In the genomic region with DNA sequence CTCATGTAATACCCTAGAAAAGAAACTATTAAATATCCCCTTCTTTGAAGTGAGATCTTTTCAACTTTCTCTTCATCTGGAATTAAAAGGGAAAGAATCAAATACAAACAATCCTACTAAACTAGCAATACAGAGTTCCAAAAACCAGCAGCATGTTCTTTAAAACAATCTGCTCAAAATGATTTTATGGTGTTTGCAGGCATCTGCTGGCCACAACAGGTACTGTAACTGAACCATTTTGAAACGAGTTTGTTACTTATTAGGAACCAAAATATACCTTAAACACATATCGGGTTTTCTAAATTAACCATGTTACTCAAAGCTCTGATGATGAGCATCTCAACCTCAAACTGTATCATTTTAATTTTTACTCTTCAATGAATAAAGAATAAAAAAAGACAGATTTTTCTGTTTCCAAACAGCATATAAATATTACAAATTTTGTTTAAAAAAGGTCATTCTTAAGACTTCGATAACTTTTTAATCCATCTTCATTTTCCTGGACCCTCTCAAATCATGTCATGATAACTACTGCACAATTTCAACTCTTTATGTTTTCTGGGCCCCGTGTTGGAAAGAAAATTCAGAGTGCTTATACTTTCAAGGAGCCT, we compare ENCODE assay signal across 10 cellular contexts. TPM values are rescaled to one million over a fixed set of nuclear protein-coding genes. Genes with fewer than 3 reads are reported as not detected.
DNase-seq lines count a peak whose midpoint lies in the region; ATAC-seq, FAIRE-seq and TF ChIP-seq lines count a peak whose summit lies in the region.
"Had no signal": no experiment of that assay in that cellular context is flagged by ENCODE, and none has a peak within 500 bp of the region (broad histone marks: within the 10 kb centered on the region; RNA-seq: fewer than 3 reads in every experiment).

No MANE protein-coding gene starts in this region.

- H3K4me1 ChIP-seq in K562 (replicated peaks in 1 of 2; ENCODE audit: control insufficient read depth in 2 of 2, insufficient read depth in 2 of 2, low read length in 2 of 2): no peaks in the 10 kb centered on the region

- BruUV-seq in K562 (replicated peaks; lab: Mats Ljungman, UMichigan): no TSS peak

- FAIRE-seq in K562 (lab: Jason Lieb, UNC): no peak

- in situ Hi-C loops in K562 (cut with MboI): no loop called here

- no peak overlapping the region for H3K4me3 Mint-ChIP-seq in natural killer cell

- no peaks in the 10 kb centered on the region for H3K79me2 ChIP-seq in K562 (ENCODE audit: control insufficient read depth, insufficient read depth, low read length)

- ATAC-seq in K562 (no peak), natural killer cell (no peak), HG03520 (IDR thresholded peaks at IDR 0.05; ENCODE audit: unreplicated experiment) (no peak)
- no peak for ATAC-seq in activated naive CD4-positive, alpha-beta T cell treated with anti-CD3 and anti-CD28 coated beads, Interleukin-2, amount 50 U/mL, for 72 hours

- peaks cover 50 to 54% of the 10 kb centered on the region in 2 donors for H3K4me1 Mint-ChIP-seq in natural killer cell

- H3K27me3 ChIP-seq in K562 (ENCODE audit: control insufficient read depth in 2 of 2, insufficient read depth in 2 of 2, low read length in 2 of 2): no peaks in the 10 kb centered on the region
- H3K27me3 ChIP-seq: BLaER1 had no signal

- peak overlapping the region; percentile 81 to 87 for H3K27ac Mint-ChIP-seq in natural killer cell
- H3K27ac Mint-ChIP-seq in activated naive CD4-positive, alpha-beta T cell treated with anti-CD3 and anti-CD28 coated beads, Interleukin-2, amount 50 U/mL, for 72 hours: no peak overlapping the region

- H3K9ac ChIP-seq in K562 (ENCODE audit: insufficient read depth in 1 of 2, low read depth in 2 of 2, low read length in 2 of 2): no peak overlapping the region
- H3K9ac ChIP-seq: BLaER1 had no signal

- H3K9me3 ChIP-seq in K562 (replicated peaks; ENCODE audit: control insufficient read depth, insufficient read depth, low read depth, low read length): no peaks in the 10 kb centered on the region

- 1% methylated on average over 4 of the region's 4 CpGs for WGBS in K562 (ENCODE audit: insufficient coverage, low coverage, missing lambda C conversion rate)

- H4K20me1 ChIP-seq in K562 (replicated peaks; ENCODE audit: control insufficient read depth, insufficient read depth, low read length): no peaks in the 10 kb centered on the region
- H4K20me1 ChIP-seq: BLaER1 had no signal

- H3K36me3 Mint-ChIP-seq in natural killer cell: peaks cover 5% of the 10 kb centered on the region
- H3K36me3 Mint-ChIP-seq in activated naive CD4-positive, alpha-beta T cell treated with anti-CD3 and anti-CD28 coated beads, Interleukin-2, amount 50 U/mL, for 72 hours: peaks cover 0 to 12% of the 10 kb centered on the region in 2 donors

- POLR2A ChIA-PET in K562 (lab: Yijun Ruan, JAX): no interaction called here

- peak; percentile 60 to 65 for TF ChIP-seq RAD21 in K562 (CRISPR knock-in tag; conservative IDR thresholded peaks at IDR 0.05 in 1 of 2, IDR thresholded peaks at IDR 0.05 in 1 of 2)

- no peaks in the 10 kb centered on the region for H3K27me3 Mint-ChIP-seq in natural killer cell (ENCODE audit: low read depth in 2 of 2)

- no peak overlapping the region for H3K27ac ChIP-seq in K562 (ENCODE audit: extremely low read depth, low read depth, low read length)
- H3K27ac ChIP-seq: BLaER1 had no signal

- no peaks in the 10 kb centered on the region for H3K9me1 ChIP-seq in K562 (ENCODE audit: control insufficient read depth, insufficient read depth, low read length)

- CTCF ChIA-PET in K562 (lab: Yijun Ruan, JAX; ENCODE audit: low intra/inter-chr PET ratio): no interaction called here

- peaks cover 0 to 2% of the 10 kb centered on the region in 2 donors for H3K9me3 Mint-ChIP-seq in natural killer cell
- H3K9me3 Mint-ChIP-seq in activated naive CD4-positive, alpha-beta T cell treated with anti-CD3 and anti-CD28 coated beads, Interleukin-2, amount 50 U/mL, for 72 hours: no peaks in the 10 kb centered on the region

- no peak overlapping the region for H2AFZ ChIP-seq in K562 (ENCODE audit: low read depth, low read length)

- no peak overlapping the region for H3K4me2 ChIP-seq in K562 (ENCODE audit: insufficient read depth, low read length)

- TF ChIP-seq POLR2A in K562 (conservative IDR thresholded peaks at IDR 0.05): no peak

- TF ChIP-seq EP300 in K562 (IDR thresholded peaks at IDR 0.05; ENCODE audit: low read length): no peak

- no peak overlapping the region for H3K4me3 ChIP-seq in K562
- H3K4me3 ChIP-seq: BLaER1 had no signal

- no peaks in the 10 kb centered on the region for H3K36me3 ChIP-seq in K562 (ENCODE audit: control insufficient read depth, insufficient read depth, low read length)

- intact Hi-C loops in K562 (cut with micrococcal nuclease): no loop called here
- intact Hi-C loops in natural killer cell (cut with micrococcal nuclease): loop anchor here (10.0 kb wide), 1 partner anchor 253 kb away; no protein-coding TSS in a partner anchor

- TF ChIP-seq CTCF in K562 (IDR thresholded peaks at IDR 0.05 in 2 of 3, conservative IDR thresholded peaks at IDR 0.05 in 1 of 3; ENCODE audit: insufficient read depth in 2 of 3, low read depth in 1 of 3, low read length in 3 of 3): peak in 2 of 3 experiments; percentile 12 to 13; a peak in 1 of 6 replicates
- peak; percentile 84 for TF ChIP-seq CTCF in natural killer cell (IDR thresholded peaks at IDR 0.05)

- DNase-seq in NCI-H2107 treated with DMSO at 0.1 percent for 48 hours (lab: John Stamatoyannopoulos, UW; ENCODE audit: unreplicated experiment) (peak; percentile 5), NCI-H2107 (lab: John Stamatoyannopoulos, UW) (no peak), M059J (ENCODE audit: low read depth) (peak; percentile 5), K562 (ENCODE audit: extremely low read depth in 1 of 4, low spot score in 3 of 4) (no peak), natural killer cell (no peak), HPDE6-E6E7 (ENCODE audit: extremely low spot score) (no peak)
- no peak for DNase-seq in activated naive CD4-positive, alpha-beta T cell treated with anti-CD3 and anti-CD28 coated beads, Interleukin-2, amount 50 U/mL, for 72 hours (ENCODE audit: low spot score in 2 of 2)

TF ChIP-seq in K562, 482 proteins besides CTCF, POLR2A, EP300 and RAD21 (continues in another document):
- TF ChIP-seq ZHX1 (conservative IDR thresholded peaks at IDR 0.05; ENCODE audit: low read length) (no peak), CBFB (CRISPR knock-in tag; IDR thresholded peaks at IDR 0.05) (no peak), HINFP (tag; conservative IDR thresholded peaks at IDR 0.05; ENCODE audit: low read depth) (no peak), TFAM (CRISPR knock-in tag; conservative IDR thresholded peaks at IDR 0.05) (no peak), PRMT5 (CRISPR knock-in tag; IDR thresholded peaks at IDR 0.05) (no peak)

RNA-seq across cellular contexts. Expression of gene ARAP2, which starts 56.5 kb away (rescaled TPM):
- 0.32 and 0.47 TPM in 2 replicates for total RNA-seq in M059J (2014; rRNA removed; shearing (Covaris generic))
- total RNA-seq in K562 (2011; cell fraction: chromatin; rRNA removed; ENCODE audit: low replicate concordance): 0.12 and 1.1 TPM in 2 replicates
- total RNA-seq in K562 (2011; cell fraction: nucleolus; rRNA removed): 0.50 TPM in 1 of 2 replicates, not detected in the other
- total RNA-seq in K562 (2011; cell fraction: nucleoplasm; rRNA removed): 0.07 and 0.15 TPM in 2 replicates
- not detected in 2 replicates for total RNA-seq in K562 (2014; rRNA removed)
- total RNA-seq in K562 (2014; rRNA removed; fragmentation: Illumina TruSeq; extraction: Trizol): 0.03 and 0.11 TPM in 2 replicates
- 0.04 and 0.26 TPM in 2 replicates for total RNA-seq in K562 (2015; rRNA removed; fragmentation: Illumina TruSeq; extraction: Trizol)
- 0.18 and 0.22 TPM in 2 replicates for total RNA-seq in K562 (2021)
- polyA plus RNA-seq in K562 (2011; rRNA removed): 0.03 and 0.35 TPM in 2 replicates
- polyA plus RNA-seq in K562 (2011; cell fraction: cytosol; rRNA removed): not detected in 2 replicates
- 0.18 TPM in 1 of 2 replicates, not detected in the other for polyA plus RNA-seq in K562 (2011; cell fraction: nucleus; rRNA removed)
- polyA plus RNA-seq in K562 (2012): 0.01 and 0.24 TPM in 2 replicates
- 0.03 and 0.07 TPM in 2 replicates for polyA plus RNA-seq in K562 (2014; fragmentation: Illumina TruSeq; extraction: Trizol)
- not detected for polyA plus RNA-seq in K562 (2014; fragmentation: Nextera tagmentation; extraction: Ambion mirVana)
- 0.07 TPM in 1 of 2 replicates, not detected in the other for polyA plus RNA-seq in K562 (2014; rRNA removed)
- polyA minus RNA-seq in K562 (2011; rRNA and poly(A)+ RNA removed): 0.18 TPM in 1 of 2 replicates, not detected in the other
- 0.38 TPM in 1 of 2 replicates, not detected in the other for polyA minus RNA-seq in K562 (2011; cell fraction: cytosol; rRNA and poly(A)+ RNA removed)
- 0.11 and 0.13 TPM in 2 replicates for polyA minus RNA-seq in K562 (2011; cell fraction: nucleus; rRNA and poly(A)+ RNA removed)
- total RNA-seq in natural killer cell: 100 to 1,000 TPM; 199 to 295 (median 270) TPM
- 10 to 100 TPM; 24.5 to 90.8 TPM for total RNA-seq in activated naive CD4-positive, alpha-beta T cell treated with anti-CD3 and anti-CD28 coated beads, Interleukin-2, amount 50 U/mL, for 72 hours
- total RNA-seq: myocyte had no signal

Comparison
In these comparisons a context has a peak if more than half of its experiments do, and no peak if none do; other contexts are left out.
1. DNase-seq: peak in NCI-H2107 treated with DMSO at 0.1 percent for 48 hours (single experiment) and M059J (single experiment); none in NCI-H2107 (single experiment), K562 (0 of 4), natural killer cell (single experiment), HPDE6-E6E7 (single experiment) and activated naive CD4-positive, alpha-beta T cell treated with anti-CD3 and anti-CD28 coated beads, Interleukin-2, amount 50 U/mL, for 72 hours (0 of 2).
2. H3K27ac Mint-ChIP-seq: peak in natural killer cell (2 of 2); none in activated naive CD4-positive, alpha-beta T cell treated with anti-CD3 and anti-CD28 coated beads, Interleukin-2, amount 50 U/mL, for 72 hours (0 of 2).
3. RNA of gene ARAP2, which starts 56.5 kb away (total RNA-seq): 199 to 295 TPM in natural killer cell and 24.5 to 90.8 TPM in activated naive CD4-positive, alpha-beta T cell treated with anti-CD3 and anti-CD28 coated beads, Interleukin-2, amount 50 U/mL, for 72 hours; 0.32 to 0.47 TPM in M059J and 0.03 to 1.1 TPM in K562; every median in the first group is over 10 times any median in the second.